ENCODE assay signal across 8 cellular contexts in genomic region chr19:13098291-13099072, GRCh38. TPM values are rescaled to one million over a fixed set of nuclear protein-coding genes. Genes with fewer than 3 reads are reported as not detected.
A peak's percentile ranks its signal among the peaks of the same experiment; 100 is the strongest.
DNase-seq lines count a peak whose midpoint lies in the region; ATAC-seq and TF ChIP-seq lines count a peak whose summit lies in the region.

No MANE protein-coding gene starts in this region.

- no peaks in the 10 kb centered on the region for H3K9me3 ChIP-seq in left ventricle myocardium inferior (replicated peaks)

- H3K9me3 Mint-ChIP-seq in activated T-helper 17 cell treated with anti-CD3 and anti-CD28 coated beads, Interleukin-2, amount 50 U/mL, for 72 hours = no peaks in the 10 kb centered on the region
- no peaks in the 10 kb centered on the region for H3K9me3 Mint-ChIP-seq in stimulated activated effector memory CD8-positive, alpha-beta T cell treated with anti-CD3 and anti-CD28 coated beads, Interleukin-12 subunit alpha, Interleukin-12 subunit beta, amount 100 ng/mL, for 72 hours

- peak; percentile 55 for DNase-seq in activated T-cell treated with anti-CD3 and anti-CD28 coated beads, Interleukin-2, amount 50 U/mL, for 1 hour
- no peak for DNase-seq in activated T-cell treated with anti-CD3 and anti-CD28 coated beads for 4 hours
- no peak for DNase-seq in left ventricle myocardium inferior
- DNase-seq in stimulated activated effector memory CD8-positive, alpha-beta T cell treated with anti-CD3 and anti-CD28 coated beads, Interleukin-12 subunit alpha, Interleukin-12 subunit beta, amount 100 ng/mL, for 72 hours (ENCODE audit: low spot score in 2 of 2) = no peak
- DNase-seq in NCI-H128 (lab: John Stamatoyannopoulos, UW; ENCODE audit: unreplicated experiment) = no peak
- no peak for DNase-seq in HCEC 1CT

- peaks cover 8% of the 10 kb centered on the region for H3K36me3 Mint-ChIP-seq in activated T-helper 17 cell treated with anti-CD3 and anti-CD28 coated beads, Interleukin-2, amount 50 U/mL, for 72 hours (ENCODE audit: low read depth)
- peaks cover 14% of the 10 kb centered on the region for H3K36me3 Mint-ChIP-seq in stimulated activated effector memory CD8-positive, alpha-beta T cell treated with anti-CD3 and anti-CD28 coated beads, Interleukin-12 subunit alpha, Interleukin-12 subunit beta, amount 100 ng/mL, for 72 hours

- H3K27me3 ChIP-seq in left ventricle myocardium inferior (ENCODE audit: low read depth) = no peaks in the 10 kb centered on the region

- peaks cover 14% of the 10 kb centered on the region for H3K27me3 Mint-ChIP-seq in activated T-helper 17 cell treated with anti-CD3 and anti-CD28 coated beads, Interleukin-2, amount 50 U/mL, for 72 hours

- no peak overlapping the region for H3K27ac Mint-ChIP-seq in activated T-helper 17 cell treated with anti-CD3 and anti-CD28 coated beads, Interleukin-2, amount 50 U/mL, for 72 hours
- H3K27ac Mint-ChIP-seq in stimulated activated effector memory CD8-positive, alpha-beta T cell treated with anti-CD3 and anti-CD28 coated beads, Interleukin-12 subunit alpha, Interleukin-12 subunit beta, amount 100 ng/mL, for 72 hours = peak overlapping the region; percentile 95

- peaks cover 98% of the 10 kb centered on the region for H3K4me1 ChIP-seq in left ventricle myocardium inferior

- H3K4me1 Mint-ChIP-seq in activated T-helper 17 cell treated with anti-CD3 and anti-CD28 coated beads, Interleukin-2, amount 50 U/mL, for 72 hours = peaks cover 25% of the 10 kb centered on the region
- peaks cover 57% of the 10 kb centered on the region for H3K4me1 Mint-ChIP-seq in stimulated activated effector memory CD8-positive, alpha-beta T cell treated with anti-CD3 and anti-CD28 coated beads, Interleukin-12 subunit alpha, Interleukin-12 subunit beta, amount 100 ng/mL, for 72 hours

- peak overlapping the region; percentile 70 for H3K4me3 ChIP-seq in left ventricle myocardium inferior

- H3K4me3 Mint-ChIP-seq in activated T-helper 17 cell treated with anti-CD3 and anti-CD28 coated beads, Interleukin-2, amount 50 U/mL, for 72 hours = peak overlapping the region; percentile 67
- H3K4me3 Mint-ChIP-seq in stimulated activated effector memory CD8-positive, alpha-beta T cell treated with anti-CD3 and anti-CD28 coated beads, Interleukin-12 subunit alpha, Interleukin-12 subunit beta, amount 100 ng/mL, for 72 hours = peak overlapping the region; percentile 66

- H3K27ac ChIP-seq in left ventricle myocardium inferior (replicated peaks) = peak overlapping the region; percentile 97

- peaks cover 10% of the 10 kb centered on the region for H3K36me3 ChIP-seq in left ventricle myocardium inferior

- TF ChIP-seq CTCF in left ventricle myocardium inferior (IDR thresholded peaks at IDR 0.05; ENCODE audit: borderline replicate concordance) = no peak

- intact Hi-C loops in left ventricle myocardium inferior (cut with micrococcal nuclease) = no loop called here

- ATAC-seq in activated T-helper 17 cell treated with anti-CD3 and anti-CD28 coated beads, Interleukin-2, amount 50 U/mL, for 72 hours (replicated peaks) = no peak
- no peak for ATAC-seq in stimulated activated effector memory CD8-positive, alpha-beta T cell treated with anti-CD3 and anti-CD28 coated beads, Interleukin-12 subunit alpha, Interleukin-12 subunit beta, amount 100 ng/mL, for 72 hours
- no peak for ATAC-seq in GM21737 (IDR thresholded peaks at IDR 0.05; ENCODE audit: unreplicated experiment)

RNA-seq across cellular contexts. Expression of gene LYL1, which starts 4.2 kb away (rescaled TPM):
- 1 to 10 TPM; 1.1 to 1.6 TPM for total RNA-seq in activated T-helper 17 cell treated with anti-CD3 and anti-CD28 coated beads, Interleukin-2, amount 50 U/mL, for 72 hours
- total RNA-seq in left ventricle myocardium inferior = 6.3 TPM

RNA-seq across cellular contexts. Expression of gene TRMT1, which starts 18.1 kb away (rescaled TPM):
- total RNA-seq in activated T-helper 17 cell treated with anti-CD3 and anti-CD28 coated beads, Interleukin-2, amount 50 U/mL, for 72 hours = 10 to 100 TPM; 66.4 to 83.2 TPM
- 19.6 TPM for total RNA-seq in left ventricle myocardium inferior

RNA-seq across cellular contexts. Expression of gene NACC1, which starts 19.6 kb away (rescaled TPM):
- 10 to 100 TPM; 70.8 to 80.6 TPM for total RNA-seq in activated T-helper 17 cell treated with anti-CD3 and anti-CD28 coated beads, Interleukin-2, amount 50 U/mL, for 72 hours
- total RNA-seq in left ventricle myocardium inferior = 35.4 TPM

RNA-seq across cellular contexts. Expression of gene STX10, which starts 51.7 kb away (rescaled TPM):
- total RNA-seq in activated T-helper 17 cell treated with anti-CD3 and anti-CD28 coated beads, Interleukin-2, amount 50 U/mL, for 72 hours = 10 to 100 TPM; 76.4 to 91.3 TPM
- total RNA-seq in left ventricle myocardium inferior = 39.2 TPM

RNA-seq across cellular contexts. Expression of gene IER2, which starts 51.7 kb away (rescaled TPM):
- 100 to 1,000 TPM in 1 of 2 donors, 10 to 100 TPM in 1; 85.9 to 140 TPM for total RNA-seq in activated T-helper 17 cell treated with anti-CD3 and anti-CD28 coated beads, Interleukin-2, amount 50 U/mL, for 72 hours
- total RNA-seq in left ventricle myocardium inferior = 17.3 TPM
